Comparison of ENCODE assay signal across 9 cellular contexts in genomic region chr4:22237155-22237751, GRCh38.
DNase-seq lines count a peak whose midpoint lies in the region; ATAC-seq, FAIRE-seq and TF ChIP-seq lines count a peak whose summit lies in the region.
"Had no signal": no experiment of that assay in that cellular context is flagged by ENCODE, and none has a peak within 500 bp of the region (broad histone marks: within the 10 kb centered on the region; RNA-seq: fewer than 3 reads in every experiment).

No MANE protein-coding gene starts in this region.

- H3K27ac ChIP-seq in SK-N-SH (ENCODE audit: low read depth in 2 of 2, low read length in 1 of 2) (no peak overlapping the region), mucosa of rectum (ENCODE audit: low read depth in 2 of 2, low read length in 2 of 2) (peak overlapping the region; percentile 71 to 81)
- H3K27ac ChIP-seq: BLaER1 had no signal

- H3K4me1 ChIP-seq in SK-N-SH (ENCODE audit: control insufficient read depth in 1 of 2, insufficient read depth in 2 of 2, low read depth in 1 of 2, low read length in 1 of 2): no peaks in the 10 kb centered on the region
- H3K4me1 ChIP-seq in mucosa of rectum (ENCODE audit: control insufficient read depth in 2 of 2, insufficient read depth in 2 of 2, low read length in 2 of 2): peaks cover 2 to 9% of the 10 kb centered on the region in 2 donors
- H3K4me1 ChIP-seq: BLaER1 had no signal

- H3K79me2 ChIP-seq in SK-N-SH (ENCODE audit: insufficient read depth): no peaks in the 10 kb centered on the region

- TF ChIP-seq CTCF in SK-N-SH (IDR thresholded peaks at IDR 0.05) (peak; percentile 62), bronchial epithelial cell (IDR thresholded peaks at IDR 0.05; ENCODE audit: insufficient read depth, low read length, severe bottlenecking) (peak; percentile 77)

- H4K20me1 ChIP-seq in SK-N-SH (ENCODE audit: insufficient read depth): no peaks in the 10 kb centered on the region
- H4K20me1 ChIP-seq: BLaER1 had no signal

- H2AFZ ChIP-seq in SK-N-SH (ENCODE audit: low read depth): peak overlapping the region; percentile 54; the same call in 1 of the 2 replicates

- no peaks in the 10 kb centered on the region for H3F3A ChIP-seq in SK-N-SH (replicated peaks; ENCODE audit: insufficient read depth)

- no peaks in the 10 kb centered on the region for H3K9me3 ChIP-seq in SK-N-SH
- H3K9me3 ChIP-seq in mucosa of rectum (ENCODE audit: control insufficient read depth in 2 of 2, low read length in 2 of 2): no peaks in the 10 kb centered on the region
- H3K9me3 ChIP-seq: BLaER1 had no signal

- no peak for TF ChIP-seq EP300 in SK-N-SH (IDR thresholded peaks at IDR 0.05; ENCODE audit: borderline replicate concordance in 1 of 2, low read depth in 1 of 2, low read length in 1 of 2)

- H3K9ac ChIP-seq in SK-N-SH (no peak overlapping the region), mucosa of rectum (ENCODE audit: low read depth in 1 of 2, low read length in 2 of 2) (peak overlapping the region in 1 of 2 donors; percentile 4)
- H3K9ac ChIP-seq: BLaER1 had no signal

- CTCF ChIA-PET in SK-N-SH (lab: Yijun Ruan, JAX): interaction anchor here (1.0 to 1.7 kb wide), 4 partner anchors 8 to 460 kb away, joined by 3 to 6 read pairs (median 4); no protein-coding TSS in a partner anchor

- WGBS in SK-N-SH (ENCODE audit: low lambda C conversion rate): 3% methylated on average over 4 of the region's 4 CpGs

- POLR2A ChIA-PET in SK-N-SH (lab: Yijun Ruan, JAX): no interaction called here

- H3K4me3 ChIP-seq in SK-N-SH (ENCODE audit: low read depth in 2 of 2, low read length in 1 of 2) (peak overlapping the region; percentile 41 to 51; a peak in 2 of 4 replicates), bronchial epithelial cell (ENCODE audit: low read depth, low read length) (no peak overlapping the region), mucosa of rectum (ENCODE audit: low read length in 2 of 2) (peak overlapping the region; percentile 62 to 76)
- H3K4me3 ChIP-seq: BLaER1 had no signal

- peak; percentile 50 for TF ChIP-seq RAD21 in SK-N-SH (IDR thresholded peaks at IDR 0.05; ENCODE audit: low read length)

- H3K36me3 ChIP-seq in SK-N-SH (replicated peaks in 1 of 2; ENCODE audit: control insufficient read depth in 1 of 2, insufficient read depth in 2 of 2, low read length in 1 of 2): no peaks in the 10 kb centered on the region
- no peaks in the 10 kb centered on the region for H3K36me3 ChIP-seq in bronchial epithelial cell (ENCODE audit: control insufficient read depth, insufficient read depth, low read length)
- no peaks in the 10 kb centered on the region for H3K36me3 ChIP-seq in mucosa of rectum (ENCODE audit: control insufficient read depth in 2 of 2, insufficient read depth in 2 of 2, low read length in 2 of 2)
- H3K36me3 ChIP-seq: BLaER1 had no signal

- H3K4me2 ChIP-seq in SK-N-SH: peak overlapping the region; percentile 64
- H3K4me2 ChIP-seq: BLaER1 had no signal

- H3K27me3 ChIP-seq in SK-N-SH (ENCODE audit: insufficient read depth): no peaks in the 10 kb centered on the region
- H3K27me3 ChIP-seq in bronchial epithelial cell (ENCODE audit: control insufficient read depth, insufficient read depth, low read length): no peaks in the 10 kb centered on the region
- H3K27me3 ChIP-seq in mucosa of rectum (ENCODE audit: control insufficient read depth in 2 of 2, insufficient read depth in 2 of 2, low read length in 2 of 2): no peaks in the 10 kb centered on the region
- H3K27me3 ChIP-seq: BLaER1 had no signal

- peak; percentile 19 for DNase-seq in NCI-H345 (lab: John Stamatoyannopoulos, UW)
- DNase-seq in NCI-H345 treated with DMSO at 0.1 percent for 48 hours (lab: John Stamatoyannopoulos, UW; ENCODE audit: unreplicated experiment): no peak
- DNase-seq in SK-N-SH: peak; percentile 29
- DNase-seq in bronchial epithelial cell (ENCODE audit: low read depth): peak; percentile 23
- no peak for DNase-seq in NCI-H2227 treated with DMSO at 0.1 percent for 48 hours (lab: John Stamatoyannopoulos, UW)

- ATAC-seq in GM21423 (IDR thresholded peaks at IDR 0.05; ENCODE audit: unreplicated experiment) (no peak), GM21526 (IDR thresholded peaks at IDR 0.05; ENCODE audit: low FRiP score, unreplicated experiment) (no peak)

- FAIRE-seq in bronchial epithelial cell (lab: Jason Lieb, UNC): no peak

- H3K9me2 ChIP-seq in SK-N-SH: no peaks in the 10 kb centered on the region

TF ChIP-seq in SK-N-SH, 30 proteins besides CTCF, POLR2A, EP300 and RAD21:
- TF ChIP-seq, protein P1, sequence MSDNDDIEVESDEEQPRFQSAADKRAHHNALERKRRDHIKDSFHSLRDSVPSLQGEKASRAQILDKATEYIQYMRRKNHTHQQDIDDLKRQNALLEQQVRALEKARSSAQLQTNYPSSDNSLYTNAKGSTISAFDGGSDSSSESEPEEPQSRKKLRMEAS (IDR thresholded peaks at IDR 0.05; ENCODE audit: low read depth): no peak
- no peak for TF ChIP-seq ZBTB33 (IDR thresholded peaks at IDR 0.05; ENCODE audit: borderline replicate concordance, low read depth)
- TF ChIP-seq FOSL2 (IDR thresholded peaks at IDR 0.05; ENCODE audit: borderline replicate concordance, low read depth): no peak
- peak; percentile 43; the same call in 1 of the 2 replicates for TF ChIP-seq SMC3 (IDR thresholded peaks at IDR 0.05; ENCODE audit: low read depth, low read length)

Comparison
In these comparisons a context has a peak if more than half of its experiments do, and no peak if none do; other contexts are left out.
1. DNase-seq: peak in NCI-H345 (single experiment), SK-N-SH (single experiment) and bronchial epithelial cell (single experiment); none in NCI-H345 treated with DMSO at 0.1 percent for 48 hours (single experiment) and NCI-H2227 treated with DMSO at 0.1 percent for 48 hours (single experiment).
2. H3K27ac ChIP-seq: peak in mucosa of rectum (2 of 2); none in SK-N-SH (0 of 2).